ENCODE assay signal across 1 cellular context in the genomic region with DNA sequence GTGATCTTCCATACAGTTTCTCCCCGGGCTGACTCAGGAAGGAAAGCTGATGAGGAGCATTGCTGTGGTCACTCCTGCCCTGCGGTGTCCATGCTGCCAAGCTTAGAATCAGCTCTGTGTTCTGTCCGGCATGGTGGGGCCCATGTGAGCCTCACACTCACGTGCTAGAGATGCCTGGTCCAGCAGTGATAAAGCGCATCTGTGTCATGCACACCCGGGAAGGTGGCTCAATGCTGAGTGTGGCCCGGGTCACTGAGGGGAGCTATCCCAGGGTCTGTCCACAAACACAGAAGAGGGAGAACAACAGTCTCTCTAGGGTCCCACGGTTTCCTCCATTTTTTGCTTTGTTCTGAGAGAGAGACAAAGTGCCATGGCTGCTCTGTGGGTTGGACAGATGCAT.
TF ChIP-seq lines count a peak whose summit lies in the region.

No MANE protein-coding gene starts in this region.

TF ChIP-seq in GM12878, 131 proteins besides CTCF, POLR2A, EP300 and RAD21:
- no peak for TF ChIP-seq SMAD5 (IDR thresholded peaks at IDR 0.05; ENCODE audit: low read depth)
- TF ChIP-seq STAT1 (conservative IDR thresholded peaks at IDR 0.05), result no peak
- no peak for TF ChIP-seq SMARCA5 (IDR thresholded peaks at IDR 0.05)
- peak in 1 of 2 experiments; percentile 81; a peak in 1 of 4 replicates for TF ChIP-seq BHLHE40 (IDR thresholded peaks at IDR 0.05; ENCODE audit: borderline replicate concordance in 1 of 2, low read depth in 2 of 2, low read length in 1 of 2)
- TF ChIP-seq, protein P1, sequence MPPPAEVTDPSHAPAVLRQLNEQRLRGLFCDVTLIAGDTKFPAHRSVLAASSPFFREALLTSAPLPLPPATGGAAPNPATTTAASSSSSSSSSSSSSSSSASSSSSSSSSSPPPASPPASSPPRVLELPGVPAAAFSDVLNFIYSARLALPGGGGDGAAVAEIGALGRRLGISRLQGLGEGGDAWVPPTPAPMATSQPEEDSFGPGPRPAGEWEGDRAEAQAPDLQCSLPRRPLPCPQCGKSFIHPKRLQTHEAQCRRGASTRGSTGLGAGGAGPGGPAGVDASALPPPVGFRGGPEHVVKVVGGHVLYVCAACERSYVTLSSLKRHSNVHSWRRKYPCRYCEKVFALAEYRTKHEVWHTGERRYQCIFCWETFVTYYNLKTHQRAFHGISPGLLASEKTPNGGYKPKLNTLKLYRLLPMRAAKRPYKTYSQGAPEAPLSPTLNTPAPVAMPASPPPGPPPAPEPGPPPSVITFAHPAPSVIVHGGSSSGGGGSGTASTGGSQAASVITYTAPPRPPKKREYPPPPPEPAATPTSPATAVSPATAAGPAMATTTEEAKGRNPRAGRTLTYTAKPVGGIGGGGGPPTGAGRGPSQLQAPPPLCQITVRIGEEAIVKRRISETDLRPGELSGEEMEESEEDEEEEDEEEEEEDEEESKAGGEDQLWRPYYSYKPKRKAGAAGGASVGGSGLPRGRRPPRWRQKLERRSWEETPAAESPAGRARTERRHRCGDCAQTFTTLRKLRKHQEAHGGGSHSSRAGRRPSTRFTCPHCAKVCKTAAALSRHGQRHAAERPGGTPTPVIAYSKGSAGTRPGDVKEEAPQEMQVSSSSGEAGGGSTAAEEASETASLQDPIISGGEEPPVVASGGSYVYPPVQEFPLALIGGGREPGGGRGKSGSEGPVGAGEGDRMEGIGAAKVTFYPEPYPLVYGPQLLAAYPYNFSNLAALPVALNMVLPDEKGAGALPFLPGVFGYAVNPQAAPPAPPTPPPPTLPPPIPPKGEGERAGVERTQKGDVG (CRISPR knock-in tag; IDR thresholded peaks at IDR 0.05), result no peak
- TF ChIP-seq, protein P2, sequence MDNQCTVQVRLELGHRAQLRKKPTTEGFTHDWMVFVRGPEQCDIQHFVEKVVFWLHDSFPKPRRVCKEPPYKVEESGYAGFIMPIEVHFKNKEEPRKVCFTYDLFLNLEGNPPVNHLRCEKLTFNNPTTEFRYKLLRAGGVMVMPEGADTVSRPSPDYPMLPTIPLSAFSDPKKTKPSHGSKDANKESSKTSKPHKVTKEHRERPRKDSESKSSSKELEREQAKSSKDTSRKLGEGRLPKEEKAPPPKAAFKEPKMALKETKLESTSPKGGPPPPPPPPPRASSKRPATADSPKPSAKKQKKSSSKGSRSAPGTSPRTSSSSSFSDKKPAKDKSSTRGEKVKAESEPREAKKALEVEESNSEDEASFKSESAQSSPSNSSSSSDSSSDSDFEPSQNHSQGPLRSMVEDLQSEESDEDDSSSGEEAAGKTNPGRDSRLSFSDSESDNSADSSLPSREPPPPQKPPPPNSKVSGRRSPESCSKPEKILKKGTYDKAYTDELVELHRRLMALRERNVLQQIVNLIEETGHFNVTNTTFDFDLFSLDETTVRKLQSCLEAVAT (IDR thresholded peaks at IDR 0.05), result no peak
- TF ChIP-seq NFXL1 (IDR thresholded peaks at IDR 0.05; ENCODE audit: borderline replicate concordance), result no peak
- no peak for TF ChIP-seq MEF2B (IDR thresholded peaks at IDR 0.05; ENCODE audit: partially characterized antibody, poor library complexity, severe bottlenecking)
